Comparison of ENCODE assay signal across 14 cellular contexts in the genomic region with DNA sequence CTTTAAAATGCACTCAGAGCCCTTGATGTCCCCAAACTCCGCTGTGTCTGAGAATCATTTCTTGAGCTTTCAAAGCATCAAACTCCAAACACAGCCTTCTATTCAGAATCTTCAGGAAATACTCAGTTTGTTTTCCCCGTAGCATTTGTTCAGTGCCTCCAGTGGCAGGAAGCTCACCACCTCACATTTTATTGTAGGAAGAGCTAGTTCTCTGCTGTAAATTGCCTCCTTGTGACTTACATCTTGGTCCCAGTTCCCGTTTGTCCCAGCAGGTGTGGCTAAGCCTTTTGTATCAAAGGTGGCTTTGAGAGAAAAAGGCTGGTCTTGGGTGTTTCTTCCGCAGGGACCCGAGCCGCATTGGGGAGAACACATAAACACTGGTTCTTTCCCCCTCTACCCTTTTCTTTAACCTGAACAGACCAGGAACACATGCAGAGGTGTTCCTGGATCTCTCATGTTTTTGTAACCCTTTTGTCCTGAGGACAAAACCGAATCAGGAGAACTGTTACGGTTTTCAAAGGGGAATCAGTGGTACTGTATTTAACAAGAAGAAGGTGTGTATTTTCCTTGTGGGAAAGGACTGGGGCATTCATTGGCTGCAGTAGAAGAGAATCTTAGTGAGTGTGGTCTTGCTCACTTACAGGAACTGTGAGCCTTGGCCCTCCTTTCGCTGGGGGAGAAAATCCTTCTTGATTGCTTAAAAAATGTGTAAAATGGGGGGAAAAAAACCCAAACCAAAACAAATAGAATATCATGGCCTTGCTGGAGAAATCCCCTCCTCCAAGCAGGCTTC. TPM values are rescaled to one million over a fixed set of nuclear protein-coding genes. Genes with fewer than 3 reads are reported as not detected.
DNase-seq lines count a peak whose midpoint lies in the region; ATAC-seq and TF ChIP-seq lines count a peak whose summit lies in the region.
"Had no signal": no experiment of that assay in that cellular context is flagged by ENCODE, and none has a peak within 500 bp of the region (broad histone marks: within the 10 kb centered on the region; RNA-seq: fewer than 3 reads in every experiment).

No MANE protein-coding gene starts in this region.

- H3K4me3 Mint-ChIP-seq in Calu3 (ENCODE audit: low read depth, unreplicated experiment): peak overlapping the region; percentile 89

- no peak overlapping the region for H4K8ac ChIP-seq in trophoblast cell (ENCODE audit: low read depth, low read length)

- H3K4me1 ChIP-seq in adipocyte (ENCODE audit: control insufficient read depth, insufficient read depth, low read length): peaks cover 46% of the 10 kb centered on the region
- H3K4me1 ChIP-seq in foreskin keratinocyte: peaks cover 14% of the 10 kb centered on the region
- peaks cover 32% of the 10 kb centered on the region for H3K4me1 ChIP-seq in skeletal muscle satellite cell (ENCODE audit: control insufficient read depth, insufficient read depth, low read length)
- H3K4me1 ChIP-seq in trophoblast cell (ENCODE audit: control insufficient read depth in 1 of 2, insufficient read depth in 2 of 2, low read length in 2 of 2): peaks cover 0 to 7% of the 10 kb centered on the region in 2 experiments

- no peak overlapping the region for H4K12ac ChIP-seq in trophoblast cell (ENCODE audit: low read depth, low read length)

- H3K27me3 Mint-ChIP-seq in Calu3 (ENCODE audit: unreplicated experiment): no peaks in the 10 kb centered on the region

- no peak overlapping the region for H3K4ac ChIP-seq in trophoblast cell (ENCODE audit: low read depth, low read length)

- H3K9ac ChIP-seq in adipocyte (ENCODE audit: low read length): peak overlapping the region; percentile 99
- no peak overlapping the region for H3K9ac ChIP-seq in skeletal muscle satellite cell (ENCODE audit: low read depth, low read length)
- H3K9ac ChIP-seq in trophoblast cell (ENCODE audit: low read length): no peak overlapping the region

- peak overlapping the region; percentile 100 for H3K4me2 ChIP-seq in skeletal muscle satellite cell (ENCODE audit: low read length)
- H3K4me2 ChIP-seq in trophoblast cell (ENCODE audit: low read length): no peak overlapping the region

- CTCF ChIA-PET in Calu3 (lab: Charles Lee): interaction anchor here (1.2 to 1.3 kb wide), 2 partner anchors 24 to 38 kb away, joined by 4 to 9 read pairs; no protein-coding TSS in a partner anchor

- peaks cover 21% of the 10 kb centered on the region for H3K4me1 Mint-ChIP-seq in Calu3 (ENCODE audit: low read depth, unreplicated experiment)

- H3K18ac ChIP-seq in trophoblast cell (ENCODE audit: low read length): no peak overlapping the region

- H4K91ac ChIP-seq in trophoblast cell (ENCODE audit: low read depth, low read length): no peak overlapping the region

- peaks cover 57% of the 10 kb centered on the region for H3K36me3 Mint-ChIP-seq in Calu3 (ENCODE audit: insufficient read depth, unreplicated experiment)

- H3K27me3 ChIP-seq in adipocyte (replicated peaks; ENCODE audit: control insufficient read depth, insufficient read depth, low read length) (no peaks in the 10 kb centered on the region), foreskin keratinocyte (no peaks in the 10 kb centered on the region), skeletal muscle satellite cell (ENCODE audit: control insufficient read depth, insufficient read depth, low read length) (no peaks in the 10 kb centered on the region), trophoblast cell (ENCODE audit: insufficient read depth, low read length) (peaks cover 7% of the 10 kb centered on the region)

- H2BK12ac ChIP-seq in trophoblast cell (ENCODE audit: low read length): no peak overlapping the region

- no peak overlapping the region for H3K14ac ChIP-seq in trophoblast cell (ENCODE audit: low read length)

- BruUV-seq in Calu3 (replicated peaks; lab: Mats Ljungman, UMichigan): no TSS peak

- DNase-seq in Calu3 (peak; percentile 41), adipocyte (ENCODE audit: low read depth) (no peak), foreskin keratinocyte (peak in 1 of 2 donors; percentile 38), trophoblast cell (no peak), NCI-H510A treated with DMSO at 0.1 percent for 48 hours (lab: John Stamatoyannopoulos, UW) (no peak), NOMO-1 treated with dmso at 0.1 percent for 144 hours (lab: John Stamatoyannopoulos, UW; ENCODE audit: unreplicated experiment) (no peak)
- DNase-seq: activated CD8-positive, alpha-beta memory T cell treated with anti-CD3 and anti-CD28 coated beads, Interleukin-2, amount 50 U/mL, for 4 hours; cerebellar nuclear complex; hypothalamus; NCI-H526; T-helper 9 cell had no signal

- H3K4me3 ChIP-seq in adipocyte (ENCODE audit: low read length) (peak overlapping the region; percentile 100), skeletal muscle satellite cell (ENCODE audit: low read length) (peak overlapping the region; percentile 91), trophoblast cell (ENCODE audit: low read depth, low read length) (no peak overlapping the region)

- H3K36me3 ChIP-seq in adipocyte (ENCODE audit: control insufficient read depth, insufficient read depth, low read length, severe bottlenecking): peaks cover 35% of the 10 kb centered on the region
- peaks cover 6% of the 10 kb centered on the region for H3K36me3 ChIP-seq in skeletal muscle satellite cell (ENCODE audit: insufficient read depth, low read length)
- H3K36me3 ChIP-seq in trophoblast cell (ENCODE audit: control insufficient read depth in 1 of 2, insufficient read depth in 2 of 2, low read length in 2 of 2): peaks cover 0 to 2% of the 10 kb centered on the region in 2 experiments

- H3K27ac ChIP-seq in foreskin keratinocyte: peak overlapping the region; percentile 94
- H3K27ac ChIP-seq in trophoblast cell (ENCODE audit: low read depth, low read length): no peak overlapping the region

- H3K23ac ChIP-seq in trophoblast cell (ENCODE audit: low read length): no peak overlapping the region

- H2AK5ac ChIP-seq in trophoblast cell (ENCODE audit: low read length): no peak overlapping the region

- WGBS in trophoblast cell (ENCODE audit: extremely low coverage, insufficient coverage, insufficient read length): no CpG with 5 or more reads among the region's 9 CpGs

- no peak for ATAC-seq in foreskin keratinocyte
- ATAC-seq in HG03565 (IDR thresholded peaks at IDR 0.05; ENCODE audit: unreplicated experiment): no peak

- intact Hi-C loops in Calu3 (cut with micrococcal nuclease; ENCODE audit: unreplicated experiment): loop anchor here (1.0 to 5.0 kb wide), 3 partner anchors 25 to 575 kb away; a partner anchor contains a TSS

- H2BK5ac ChIP-seq in trophoblast cell (ENCODE audit: low read depth, low read length, poor library complexity): no peak overlapping the region

- H3K79me2 ChIP-seq in trophoblast cell (ENCODE audit: control insufficient read depth, insufficient read depth, low read length, poor library complexity): peaks cover 11% of the 10 kb centered on the region

- peaks cover 3% of the 10 kb centered on the region for H3K9me3 ChIP-seq in adipocyte (ENCODE audit: control insufficient read depth, low read length)
- no peaks in the 10 kb centered on the region for H3K9me3 ChIP-seq in skeletal muscle satellite cell (replicated peaks; ENCODE audit: low read length)
- H3K9me3 ChIP-seq in trophoblast cell (ENCODE audit: insufficient read depth, low read depth, low read length): peaks cover 2% of the 10 kb centered on the region

- no peak overlapping the region for H2BK120ac ChIP-seq in trophoblast cell (ENCODE audit: insufficient read depth, low read length, poor library complexity)

- peaks cover 11% of the 10 kb centered on the region for H3K79me1 ChIP-seq in trophoblast cell (ENCODE audit: low read length)

- H3K9me3 Mint-ChIP-seq in Calu3 (ENCODE audit: low read depth, unreplicated experiment): no peaks in the 10 kb centered on the region

- TF ChIP-seq CTCF in Calu3 (IDR thresholded peaks at IDR 0.05; ENCODE audit: unreplicated experiment) (no peak), foreskin keratinocyte (conservative IDR thresholded peaks at IDR 0.05) (no peak)

- H2AFZ ChIP-seq in trophoblast cell (ENCODE audit: insufficient read depth, low read length, poor library complexity): no peak overlapping the region

- peak overlapping the region; percentile 94 for H3K27ac Mint-ChIP-seq in Calu3 (ENCODE audit: unreplicated experiment)

RNA-seq across cellular contexts. Expression of a gene that starts 1.9 kb away (rescaled TPM):
- 59.8 and 76.4 TPM in 2 replicates for total RNA-seq in Calu3 (2022)
- total RNA-seq in foreskin keratinocyte: 28.0 and 31.5 TPM in 2 replicates
- 9.2 and 11.5 TPM in 2 replicates for polyA plus RNA-seq in foreskin keratinocyte
- total RNA-seq in skeletal muscle satellite cell (2012; rRNA removed): 88.9 and 89.2 TPM in 2 replicates
- 40.4 and 46.3 TPM in 2 replicates for polyA plus RNA-seq in trophoblast cell (2013)
- polyA plus RNA-seq: neural cell had no signal
